16 cellular contexts compared by ENCODE assay signal in the genomic region with DNA sequence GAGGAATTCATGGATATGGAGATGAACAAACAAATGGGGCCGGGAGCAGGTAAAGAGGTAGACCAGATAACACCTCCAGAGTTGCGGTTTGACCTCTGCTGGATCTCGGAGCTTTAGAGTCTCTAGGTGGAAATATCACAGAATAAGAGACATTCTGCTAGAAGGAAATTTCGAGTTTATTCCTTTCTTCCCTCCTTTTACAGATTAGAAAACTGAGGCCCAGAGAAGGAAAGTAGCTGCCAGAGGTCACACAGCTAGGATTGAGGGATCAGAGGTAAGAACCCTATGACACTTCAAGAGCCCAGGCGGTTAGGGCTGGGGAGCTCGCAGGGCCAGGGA. TPM values are rescaled to one million over a fixed set of nuclear protein-coding genes. Genes with fewer than 3 reads are reported as not detected.
DNase-seq lines count a peak whose midpoint lies in the region; ATAC-seq, FAIRE-seq and TF ChIP-seq lines count a peak whose summit lies in the region.
"Had no signal": no experiment of that assay in that cellular context is flagged by ENCODE, and none has a peak within 500 bp of the region (broad histone marks: within the 10 kb centered on the region; RNA-seq: fewer than 3 reads in every experiment).

No MANE protein-coding gene starts in this region.

- H3K23ac ChIP-seq in H1 (ENCODE audit: insufficient read length) (no peak overlapping the region), neuronal stem cell (ENCODE audit: low read depth, low read length, poor library complexity) (peak overlapping the region; percentile 55)

- CTCF ChIA-PET in activated naive CD4-positive, alpha-beta T cell treated with anti-CD3 and anti-CD28 coated beads, Interleukin-2, amount 10 ng/mL, durations not matched to agents 7 days and 5 days (lab: Charles Lee), result interaction anchor here (0.9 to 5.1 kb wide), 4 partner anchors 8 to 88 kb away, joined by 3 to 40 read pairs (median 4); a partner anchor contains a TSS
- CTCF ChIA-PET in H1 (lab: Charles Lee; ENCODE audit: partially characterized antibody), result interaction anchor here (0.6 to 24.4 kb wide), 10 partner anchors 4 to 733 kb away, joined by 3 to 1349 read pairs (median 4); a partner anchor contains a TSS

- intact Hi-C loops in transverse colon (cut with DNase I; ENCODE audit: low total_unique reads), result no loop called here

- no peak overlapping the region for H2AK5ac ChIP-seq in H1 (ENCODE audit: low read depth, low read length)
- peak overlapping the region; percentile 26 for H2AK5ac ChIP-seq in neuronal stem cell (ENCODE audit: low read depth, low read length)

- peak overlapping the region; percentile 0 for H4K5ac ChIP-seq in H1 (ENCODE audit: insufficient read length, low read depth, low read length)

- peaks cover 94% of the 10 kb centered on the region for H3K27me3 Mint-ChIP-seq in activated naive CD4-positive, alpha-beta T cell treated with anti-CD3 and anti-CD28 coated beads, Interleukin-2, amount 10 ng/mL, durations not matched to agents 7 days and 5 days

- no peaks in the 10 kb centered on the region; the same call in 1 of the 2 replicates for H3K23me2 ChIP-seq in H1 (ENCODE audit: low read depth, low read length)

- H2BK12ac ChIP-seq in H1 (ENCODE audit: low read depth, low read length) (peak overlapping the region; percentile 100; the same call in 1 of the 2 replicates), neuronal stem cell (ENCODE audit: low read length) (peak overlapping the region; percentile 96)

- H3K4me3 ChIP-seq in H1 (ENCODE audit: extremely low read depth in 1 of 4, insufficient read depth in 2 of 4, low read depth in 3 of 4, low read length in 4 of 4), result no peak overlapping the region
- H3K4me3 ChIP-seq in neuronal stem cell (ENCODE audit: low read length in 2 of 2), result no peak overlapping the region
- H3K4me3 ChIP-seq in transverse colon, result no peak overlapping the region

- POLR2A ChIA-PET in H1 (lab: Charles Lee; ENCODE audit: partially characterized antibody), result interaction anchor here (0.6 to 1.5 kb wide), 2 partner anchors 44 to 562 kb away, joined by 3 read pairs; a partner anchor contains a TSS

- H3K4me1 Mint-ChIP-seq in activated naive CD4-positive, alpha-beta T cell treated with anti-CD3 and anti-CD28 coated beads, Interleukin-2, amount 10 ng/mL, durations not matched to agents 7 days and 5 days, result peaks cover 13% of the 10 kb centered on the region

- H3K9me3 ChIP-seq in H1 (ENCODE audit: insufficient read depth in 2 of 2, low read depth in 1 of 2, low read length in 1 of 2) (no peaks in the 10 kb centered on the region), neuronal stem cell (replicated peaks in 1 of 2; ENCODE audit: control insufficient read depth in 2 of 2, insufficient read depth in 1 of 2, low read depth in 1 of 2, low read length in 2 of 2) (no peaks in the 10 kb centered on the region), transverse colon (no peaks in the 10 kb centered on the region)

- no peak for TF ChIP-seq RAD21 in H1 (IDR thresholded peaks at IDR 0.05 in 1 of 2, conservative IDR thresholded peaks at IDR 0.05 in 1 of 2; ENCODE audit: low read depth in 2 of 2, low read length in 2 of 2)

- TF ChIP-seq EP300 in H1 (IDR thresholded peaks at IDR 0.05; ENCODE audit: borderline replicate concordance in 1 of 2, low read depth in 2 of 2, low read length in 2 of 2) (no peak), transverse colon (IDR thresholded peaks at IDR 0.05; ENCODE audit: low read depth) (no peak)

- H2AFZ ChIP-seq in H1 (ENCODE audit: low read length) (no peak overlapping the region), neuronal stem cell (ENCODE audit: low read length) (no peak overlapping the region)

- no peak overlapping the region for H3K9ac ChIP-seq in H1 (replicated peaks in 1 of 4; ENCODE audit: extremely low read depth in 1 of 4, low read depth in 3 of 4, low read length in 3 of 4)
- no peak overlapping the region for H3K9ac ChIP-seq in neuronal stem cell (ENCODE audit: low read depth, low read length, poor library complexity)

- H3K4me1 ChIP-seq in H1 (replicated peaks in 1 of 4; ENCODE audit: control insufficient read depth in 3 of 4, insufficient read depth in 4 of 4, low read length in 3 of 4) (peaks cover 20 to 47% (median 39%) of the 10 kb centered on the region in 4 experiments), neuronal stem cell (ENCODE audit: control insufficient read depth in 2 of 2, insufficient read depth in 1 of 2, low read depth in 1 of 2, low read length in 2 of 2) (peaks cover 33 to 49% of the 10 kb centered on the region in 2 donors), transverse colon (peaks cover 29 to 61% (median 43%) of the 10 kb centered on the region in 4 donors)

- no peak for FAIRE-seq in H1 (lab: Jason Lieb, UNC)

- H2BK20ac ChIP-seq in H1 (ENCODE audit: low read length), result peak overlapping the region; percentile 82; the same call in 1 of the 2 replicates

- TF ChIP-seq CTCF in H1 (IDR thresholded peaks at IDR 0.05; ENCODE audit: control extremely low read depth in 1 of 3, insufficient read depth in 1 of 3, low read depth in 1 of 3, low read length in 3 of 3) (no peak), transverse colon (IDR thresholded peaks at IDR 0.05) (no peak)

- no peak overlapping the region for H3K27ac ChIP-seq in H1 (ENCODE audit: low read depth, low read length)
- H3K27ac ChIP-seq in neuronal stem cell (replicated peaks; ENCODE audit: low read length), result no peak overlapping the region
- H3K27ac ChIP-seq in transverse colon, result peak overlapping the region; percentile 81 to 95 (median 89)

- no peaks in the 10 kb centered on the region for H4K20me1 ChIP-seq in H1 (replicated peaks in 1 of 2; ENCODE audit: control insufficient read depth in 1 of 2, insufficient read depth in 2 of 2, low read length in 2 of 2)

- no peak overlapping the region for H4K8ac ChIP-seq in H1 (ENCODE audit: extremely low read depth, insufficient read depth, low read length)
- no peak overlapping the region for H4K8ac ChIP-seq in neuronal stem cell (ENCODE audit: low read depth, low read length)

- H4K91ac ChIP-seq in H1 (replicated peaks; ENCODE audit: insufficient read length, low read length), result peak overlapping the region; percentile 91
- H4K91ac ChIP-seq in neuronal stem cell (ENCODE audit: low read depth, low read length, poor library complexity), result peak overlapping the region; percentile 95

- H3K18ac ChIP-seq in H1 (ENCODE audit: extremely low read depth, low read length) (peak overlapping the region; percentile 95), neuronal stem cell (ENCODE audit: low read length) (peak overlapping the region; percentile 84)

- H3K14ac ChIP-seq in H1 (ENCODE audit: insufficient read length) (no peak overlapping the region), neuronal stem cell (ENCODE audit: low read length) (no peak overlapping the region)

- H3K27me3 ChIP-seq in H1 (replicated peaks in 1 of 4; ENCODE audit: control insufficient read depth in 3 of 4, extremely low read depth in 1 of 4, insufficient read depth in 3 of 4, low read length in 3 of 4) (peaks cover 0 to 11% (median 4%) of the 10 kb centered on the region in 4 experiments; a peak in 3 of 7 replicates), neuronal stem cell (ENCODE audit: control insufficient read depth in 3 of 3, insufficient read depth in 3 of 3, low read depth in 1 of 3, low read length in 3 of 3) (no peaks in the 10 kb centered on the region), transverse colon (peaks cover 25% of the 10 kb centered on the region)

- WGBS in H1 (ENCODE audit: extremely low coverage in 1 of 2, insufficient coverage in 1 of 2, insufficient read length in 1 of 2, insufficient replicate concordance in 2 of 2, low coverage in 1 of 2, low lambda C conversion rate in 2 of 2, missing lambda C conversion rate in 1 of 2), 2 experiments, result 90 to 100% methylated on average over 1 to 6 of the region's 6 CpGs
- no CpG with 5 or more reads among the region's 6 CpGs for WGBS in neuronal stem cell (ENCODE audit: extremely low coverage in 2 of 2, insufficient read length in 2 of 2, insufficient replicate concordance in 1 of 2), 2 donors
- WGBS in transverse colon (ENCODE audit: low coverage in 1 of 2), 2 donors, result 78 to 83% methylated on average over 6 of the region's 6 CpGs

- H3K4me3 Mint-ChIP-seq in activated naive CD4-positive, alpha-beta T cell treated with anti-CD3 and anti-CD28 coated beads, Interleukin-2, amount 10 ng/mL, durations not matched to agents 7 days and 5 days, result no peak overlapping the region
- H3K4me3 Mint-ChIP-seq: activated B cell treated with CpG ODN at 0.5 μM for 24 hours had no signal

- H3K36me3 ChIP-seq in H1 (ENCODE audit: control insufficient read depth in 2 of 4, insufficient read depth in 4 of 4, low read length in 3 of 4) (no peaks in the 10 kb centered on the region), neuronal stem cell (replicated peaks in 1 of 2; ENCODE audit: control insufficient read depth in 2 of 2, insufficient read depth in 2 of 2, low read length in 2 of 2) (no peaks in the 10 kb centered on the region), transverse colon (no peaks in the 10 kb centered on the region)

- no peak overlapping the region for H3K4ac ChIP-seq in H1 (replicated peaks; ENCODE audit: insufficient read length, low read depth, low read length)
- no peak overlapping the region for H3K4ac ChIP-seq in neuronal stem cell (ENCODE audit: low read length)

- TF ChIP-seq POLR2A in H1 (IDR thresholded peaks at IDR 0.05; ENCODE audit: control extremely low read depth in 1 of 2, low read depth in 2 of 2, low read length in 2 of 2) (no peak), transverse colon (IDR thresholded peaks at IDR 0.05) (no peak)

- H3K27ac Mint-ChIP-seq in activated naive CD4-positive, alpha-beta T cell treated with anti-CD3 and anti-CD28 coated beads, Interleukin-2, amount 10 ng/mL, durations not matched to agents 7 days and 5 days, result peak overlapping the region; percentile 8
- H3K27ac Mint-ChIP-seq: activated B cell treated with CpG ODN at 0.5 μM for 24 hours had no signal

- H2BK5ac ChIP-seq in H1 (ENCODE audit: low read depth, low read length), result peak overlapping the region; percentile 96; the same call in 1 of the 2 replicates
- peak overlapping the region; percentile 68 for H2BK5ac ChIP-seq in neuronal stem cell (ENCODE audit: low read length)

- no peaks in the 10 kb centered on the region for H3K79me2 ChIP-seq in H1 (ENCODE audit: control insufficient read depth in 1 of 2, insufficient read depth in 2 of 2, low read length in 2 of 2)

- no peaks in the 10 kb centered on the region for H3K9me3 Mint-ChIP-seq in activated naive CD4-positive, alpha-beta T cell treated with anti-CD3 and anti-CD28 coated beads, Interleukin-2, amount 10 ng/mL, durations not matched to agents 7 days and 5 days
- H3K9me3 Mint-ChIP-seq: activated B cell treated with CpG ODN at 0.5 μM for 24 hours had no signal

- H2BK15ac ChIP-seq in H1 (ENCODE audit: low read length), result peak overlapping the region; percentile 93
- no peak overlapping the region for H2BK15ac ChIP-seq in neuronal stem cell (ENCODE audit: low read length)

- H2BK120ac ChIP-seq in H1 (replicated peaks; ENCODE audit: low read depth, low read length) (peak overlapping the region; percentile 81), neuronal stem cell (ENCODE audit: low read depth, low read length) (no peak overlapping the region)

- no peaks in the 10 kb centered on the region for H3K36me3 Mint-ChIP-seq in activated naive CD4-positive, alpha-beta T cell treated with anti-CD3 and anti-CD28 coated beads, Interleukin-2, amount 10 ng/mL, durations not matched to agents 7 days and 5 days

- DNase-seq in activated naive CD4-positive, alpha-beta T cell treated with anti-CD3 and anti-CD28 coated beads, Interleukin-2, amount 10 ng/mL, durations not matched to agents 7 days and 5 days, result no peak
- DNase-seq in activated naive CD4-positive, alpha-beta T cell (lab: John Stamatoyannopoulos, UW), result no peak
- DNase-seq in H1 (ENCODE audit: low read depth in 1 of 2, low spot score in 2 of 2) (no peak), neuronal stem cell (ENCODE audit: low spot score) (no peak), transverse colon (no peak), nucleus accumbens (lab: John Stamatoyannopoulos, UW) (no peak), iPS-NIHi7 (ENCODE audit: extremely low spot score) (no peak)
- DNase-seq: 8988T; activated B cell treated with CpG ODN at 0.5 μM for 24 hours; activated CD8-positive, alpha-beta memory T cell treated with anti-CD3 and anti-CD28 coated beads, Interleukin-2, amount 50 U/mL, for 4 hours; Calu3; NCI-H1930; NCI-H774 had no signal

- H3K4me2 ChIP-seq in H1 (ENCODE audit: insufficient read depth in 1 of 2, low read depth in 2 of 2, low read length in 2 of 2) (no peak overlapping the region), neuronal stem cell (ENCODE audit: insufficient read depth, low read length, poor library complexity, severe bottlenecking) (no peak overlapping the region)

- ATAC-seq in GM18907 (IDR thresholded peaks at IDR 0.05; ENCODE audit: unreplicated experiment), result no peak

- H3K79me1 ChIP-seq in H1 (ENCODE audit: low read depth, low read length) (no peaks in the 10 kb centered on the region), neuronal stem cell (ENCODE audit: low read depth, low read length) (no peaks in the 10 kb centered on the region)

- no peak overlapping the region for H3K56ac ChIP-seq in H1 (replicated peaks; ENCODE audit: insufficient read length, low read depth, low read length)

- in situ Hi-C loops in transverse colon (cut with MboI; ENCODE audit: low pct_ligation_motif_present in 1 of 4, low pct_unique_long_range_greater_than_20kb in 1 of 4, low sequenced_read_pairs in 3 of 4), result loop anchor here in 3 of 4 donors (5.0 to 10.0 kb wide), 3 partner anchors 56 to 66 kb away; a partner anchor contains a TSS

RNA-seq across cellular contexts. Expression of a gene that starts 7.7 kb away (rescaled TPM):
- total RNA-seq in H1 (2021; fragmentation: NEBNext Ultra II Directional; extraction: Animal tissue kit (Norgen Biotek cat#: 25700)), result 80.4 and 88.1 TPM in 2 replicates
- polyA plus RNA-seq in H1 (2011; rRNA removed), result 14.1 and 27.3 TPM in 2 replicates
- polyA plus RNA-seq in H1 (2011; cell fraction: cytosol; rRNA removed), result 9.3 TPM
- 112 TPM for polyA plus RNA-seq in H1 (2011; cell fraction: nucleus; rRNA removed)
- 59.0 to 109 TPM (median 93.2 TPM) in 4 replicates for polyA plus RNA-seq in H1 (2012, experiment 1 of 2)
- 56.3 TPM for polyA plus RNA-seq in H1 (2012, experiment 2 of 2)
- 109 TPM for polyA plus RNA-seq in H1 (2013, experiment 1 of 2)
- 85.3 TPM for polyA plus RNA-seq in H1 (2013, experiment 2 of 2)
- polyA minus RNA-seq in H1 (2011; rRNA and poly(A)+ RNA removed), result 50.2 and 51.4 TPM in 2 replicates
- 33.6 TPM for polyA minus RNA-seq in H1 (2011; cell fraction: cytosol; rRNA and poly(A)+ RNA removed)
- 122 TPM for polyA minus RNA-seq in H1 (2011; cell fraction: nucleus; rRNA and poly(A)+ RNA removed)
- 17.9 TPM for polyA plus RNA-seq in neuronal stem cell (2013, experiment 1 of 2)
- 18.4 TPM for polyA plus RNA-seq in neuronal stem cell (2013, experiment 2 of 2)
- 100 to 1,000 TPM in 2 of 4 donors, 10 to 100 TPM in 2; 13.0 to 210 (median 79.8) TPM for total RNA-seq in transverse colon

RNA-seq across cellular contexts. Expression of a gene that starts 43.3 kb away (rescaled TPM):
- total RNA-seq in H1 (2021; fragmentation: NEBNext Ultra II Directional; extraction: Animal tissue kit (Norgen Biotek cat#: 25700)), result not detected in 2 replicates
- 0.12 and 0.36 TPM in 2 replicates for polyA plus RNA-seq in H1 (2011; rRNA removed)
- 0.18 TPM for polyA plus RNA-seq in H1 (2011; cell fraction: cytosol; rRNA removed)
- 0.27 TPM for polyA plus RNA-seq in H1 (2011; cell fraction: nucleus; rRNA removed)
- 0.31 to 0.65 TPM in 2 of 4 replicates, not detected in the others for polyA plus RNA-seq in H1 (2012, experiment 1 of 2)
- polyA plus RNA-seq in H1 (2012, experiment 2 of 2), result 0.43 TPM
- polyA plus RNA-seq in H1 (2013, experiment 1 of 2), result 0.36 TPM
- polyA plus RNA-seq in H1 (2013, experiment 2 of 2), result 0.33 TPM
- polyA minus RNA-seq in H1 (2011; rRNA and poly(A)+ RNA removed), result not detected in 2 replicates
- not detected for polyA minus RNA-seq in H1 (2011; cell fraction: cytosol; rRNA and poly(A)+ RNA removed)
- not detected for polyA minus RNA-seq in H1 (2011; cell fraction: nucleus; rRNA and poly(A)+ RNA removed)
- 0.57 TPM for polyA plus RNA-seq in neuronal stem cell (2013, experiment 1 of 2)
- polyA plus RNA-seq in neuronal stem cell (2013, experiment 2 of 2), result 0.35 TPM
- 10 to 100 TPM in 1 of 4 donors, 1 to 10 TPM in 3; 3.7 to 65.3 (median 7.6) TPM for total RNA-seq in transverse colon
- total RNA-seq: Calu3, glomerular endothelial cell, SK-MEL-5 had no signal

RNA-seq across cellular contexts. Expression of a gene that starts 58.6 kb away (rescaled TPM):
- total RNA-seq in H1 (2021; fragmentation: NEBNext Ultra II Directional; extraction: Animal tissue kit (Norgen Biotek cat#: 25700)), result 13.1 and 14.1 TPM in 2 replicates
- polyA plus RNA-seq in H1 (2011; rRNA removed), result 5.2 and 6.1 TPM in 2 replicates
- 6.2 TPM for polyA plus RNA-seq in H1 (2011; cell fraction: cytosol; rRNA removed)
- 11.6 TPM for polyA plus RNA-seq in H1 (2011; cell fraction: nucleus; rRNA removed)
- 13.3 to 16.7 TPM (median 15.0 TPM) in 4 replicates for polyA plus RNA-seq in H1 (2012, experiment 1 of 2)
- 9.9 TPM for polyA plus RNA-seq in H1 (2012, experiment 2 of 2)
- polyA plus RNA-seq in H1 (2013, experiment 1 of 2), result 6.4 TPM
- polyA plus RNA-seq in H1 (2013, experiment 2 of 2), result 6.6 TPM
- polyA minus RNA-seq in H1 (2011; rRNA and poly(A)+ RNA removed), result 3.9 and 6.5 TPM in 2 replicates
- 7.4 TPM for polyA minus RNA-seq in H1 (2011; cell fraction: cytosol; rRNA and poly(A)+ RNA removed)
- 6.0 TPM for polyA minus RNA-seq in H1 (2011; cell fraction: nucleus; rRNA and poly(A)+ RNA removed)
- polyA plus RNA-seq in neuronal stem cell (2013, experiment 1 of 2), result 19.8 TPM
- 19.4 TPM for polyA plus RNA-seq in neuronal stem cell (2013, experiment 2 of 2)
- 10 to 100 TPM; 19.0 to 29.9 (median 27.7) TPM for total RNA-seq in transverse colon

Comparison
In these comparisons a context has a peak if more than half of its experiments do, and no peak if none do; other contexts are left out.
1. H3K27ac ChIP-seq: peak in transverse colon (4 of 4); none in H1 (single experiment) and neuronal stem cell (single experiment).